2 cellular contexts compared by ENCODE assay signal in genomic region chr1:22913421-22913820, GRCh38.
A peak's percentile ranks its signal among the peaks of the same experiment; 100 is the strongest.
TF ChIP-seq lines count a peak whose summit lies in the region.

No MANE protein-coding gene starts in this region.

TF ChIP-seq in WTC11, 78 proteins besides CTCF, POLR2A, EP300 and RAD21 (continues in another document):
- TF ChIP-seq E2F4 (CRISPR knock-in tag; IDR thresholded peaks at IDR 0.05; ENCODE audit: borderline replicate concordance, low read depth): no peak
- no peak for TF ChIP-seq MAX (CRISPR knock-in tag; IDR thresholded peaks at IDR 0.05)
- TF ChIP-seq OVOL2 (CRISPR knock-in tag; IDR thresholded peaks at IDR 0.05; ENCODE audit: borderline replicate concordance): no peak
- no peak for TF ChIP-seq RELA (CRISPR knock-in tag; IDR thresholded peaks at IDR 0.05; ENCODE audit: borderline replicate concordance)
- TF ChIP-seq SMAD4 (CRISPR knock-in tag; IDR thresholded peaks at IDR 0.05): no peak
- TF ChIP-seq ATF2 (CRISPR knock-in tag; IDR thresholded peaks at IDR 0.05; ENCODE audit: borderline replicate concordance, low read depth): no peak
- TF ChIP-seq NFYB (CRISPR knock-in tag; conservative IDR thresholded peaks at IDR 0.05; ENCODE audit: low read depth): no peak
- no peak for TF ChIP-seq ATF3 (CRISPR knock-in tag; conservative IDR thresholded peaks at IDR 0.05)
- no peak for TF ChIP-seq FOXP1 (CRISPR knock-in tag; IDR thresholded peaks at IDR 0.05; ENCODE audit: borderline replicate concordance)
- no peak for TF ChIP-seq ATF6 (CRISPR knock-in tag; IDR thresholded peaks at IDR 0.05)
- TF ChIP-seq ZMAT4 (CRISPR knock-in tag; IDR thresholded peaks at IDR 0.05): no peak
- no peak for TF ChIP-seq MXD4 (CRISPR knock-in tag; IDR thresholded peaks at IDR 0.05; ENCODE audit: borderline replicate concordance)
- no peak for TF ChIP-seq USF1 (CRISPR knock-in tag; IDR thresholded peaks at IDR 0.05)
- TF ChIP-seq ZNF532 (CRISPR knock-in tag; IDR thresholded peaks at IDR 0.05; ENCODE audit: borderline replicate concordance): no peak
- TF ChIP-seq IRF2 (CRISPR knock-in tag; IDR thresholded peaks at IDR 0.05; ENCODE audit: borderline replicate concordance, low read depth): no peak

TF ChIP-seq in H1, 55 proteins besides CTCF, POLR2A, EP300 and RAD21 (continued from another document):
- TF ChIP-seq FOSL1 (IDR thresholded peaks at IDR 0.05; ENCODE audit: insufficient read depth, low read depth, low read length) (0 out of 2 replicates have a peak, but pooled peaks have one; percentile 46), KDM4A (IDR thresholded peaks at IDR 0.05; ENCODE audit: low read depth, low read length, severe bottlenecking) (no peak), MAFK (IDR thresholded peaks at IDR 0.05; ENCODE audit: low read depth, low read length) (no peak), GTF2F1 (IDR thresholded peaks at IDR 0.05; ENCODE audit: borderline replicate concordance, low read depth, low read length) (no peak)
